ENCODE assay signal across 23 cellular contexts in the genomic region with DNA sequence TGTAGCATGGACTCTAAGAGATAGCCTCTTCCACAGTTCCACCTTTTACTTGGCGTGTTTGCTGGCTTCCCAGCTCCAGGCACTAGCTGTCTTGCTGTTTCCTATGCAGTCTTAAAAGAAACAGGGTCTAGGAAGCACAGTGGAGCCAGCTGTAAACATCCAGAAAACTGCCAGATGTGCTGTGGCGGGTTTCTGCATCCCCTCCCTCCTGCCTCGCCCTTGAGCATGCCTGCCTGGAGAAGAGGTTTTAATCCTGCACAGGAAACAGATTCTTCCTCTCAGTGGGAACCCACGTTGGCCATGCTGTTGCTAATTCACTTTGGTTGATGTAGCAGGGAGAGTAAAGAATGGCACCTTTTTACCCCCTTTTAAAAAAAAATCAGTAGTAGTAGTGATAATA.
"Had no signal": no experiment of that assay in that cellular context is flagged by ENCODE, and none has a peak within 500 bp of the region (broad histone marks: within the 10 kb centered on the region; RNA-seq: fewer than 3 reads in every experiment).

No MANE protein-coding gene starts in this region.

- H3K27me3 Mint-ChIP-seq: memory B cell, naive B cell had no signal

- FAIRE-seq: endometrium, kidney, small intestine had no signal

- H3K27me3 ChIP-seq: esophagus squamous epithelium, gastroesophageal sphincter, neutrophil, stomach, transverse colon had no signal

- H3K9me3 Mint-ChIP-seq: memory B cell, naive B cell, nephron had no signal

- H3K36me3 Mint-ChIP-seq: memory B cell had no signal

- H3K4me1 ChIP-seq: esophagus squamous epithelium, left ventricle myocardium inferior, lower lobe of right lung, psoas muscle, stomach had no signal

- H3K4me1 Mint-ChIP-seq: memory B cell, naive B cell had no signal

- H3K36me3 ChIP-seq: esophagus squamous epithelium, gastroesophageal sphincter, left ventricle myocardium inferior, lower lobe of right lung, neutrophil, stomach, thoracic aorta, transverse colon had no signal

- H3K27ac ChIP-seq: epithelial cell of prostate, esophagus squamous epithelium, gastroesophageal sphincter, left ventricle myocardium inferior, lower lobe of right lung, neutrophil, psoas muscle, stomach, thoracic aorta, transverse colon had no signal

- ATAC-seq: gastroesophageal sphincter, left cardiac atrium, lower lobe of right lung, psoas muscle had no signal

- H3K9me3 ChIP-seq: esophagus squamous epithelium, gastroesophageal sphincter, left ventricle myocardium inferior, lower lobe of right lung, neutrophil, psoas muscle, stomach, thoracic aorta, transverse colon had no signal

- H3K4me3 Mint-ChIP-seq: memory B cell, naive B cell, nephron had no signal

- DNase-seq: effector memory CD4-positive, alpha-beta T cell; esophagus squamous epithelium; foreskin fibroblast; glutamatergic neuron; kidney; left cardiac atrium; left ventricle myocardium inferior; lower lobe of right lung; naive B cell; psoas muscle; small intestine; stimulated activated CD4-positive, alpha-beta T cell treated with anti-CD3 and anti-CD28 coated beads, Interleukin-12 subunit alpha, Interleukin-12 subunit beta, amount 100 ng/mL, for 4 hours; stimulated activated naive CD4-positive, alpha-beta T cell; stomach; substantia nigra; transverse colon had no signal

- H3K27ac Mint-ChIP-seq: memory B cell, naive B cell, nephron had no signal

- H3K4me3 ChIP-seq: esophagus squamous epithelium, gastroesophageal sphincter, left ventricle myocardium inferior, lower lobe of right lung, psoas muscle, stomach, thoracic aorta, transverse colon had no signal
